ENCODE assay signal across 30 cellular contexts in the genomic region with DNA sequence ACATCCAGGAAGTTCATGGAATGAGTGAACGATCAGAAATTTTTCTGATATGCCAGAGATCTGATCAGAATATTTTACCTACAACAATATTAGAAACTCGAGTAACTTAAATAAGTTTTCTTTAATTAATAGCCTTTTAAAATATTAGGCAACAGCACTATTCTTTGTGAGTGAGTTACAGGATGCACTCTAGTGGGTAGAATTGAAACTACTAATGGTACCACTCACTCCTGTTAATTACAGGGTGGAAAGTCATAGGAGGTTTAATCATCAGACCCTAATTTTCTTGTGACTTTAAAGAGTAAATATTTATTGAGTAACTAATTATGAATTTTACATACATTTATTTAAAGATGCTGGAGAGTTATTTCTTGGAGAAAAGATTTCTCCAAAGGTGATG.
"Had no signal": no experiment of that assay in that cellular context is flagged by ENCODE, and none has a peak within 500 bp of the region (broad histone marks: within the 10 kb centered on the region; RNA-seq: fewer than 3 reads in every experiment).

No MANE protein-coding gene starts in this region.

- H3K4me3 ChIP-seq: SJCRH30 had no signal

- H3K27ac Mint-ChIP-seq: activated CD4-positive, alpha-beta memory T cell treated with anti-CD3 and anti-CD28 coated beads, Interleukin-2, amount 10 ng/mL, durations not matched to agents 7 days and 5 days; activated CD4-positive, alpha-beta T cell treated with anti-CD3 and anti-CD28 coated beads for 36 hours; activated naive CD4-positive, alpha-beta T cell treated with anti-CD3 and anti-CD28 coated beads for 36 hours; activated naive CD8-positive, alpha-beta T cell; activated T-helper 17 cell treated with anti-CD3 and anti-CD28 coated beads, Interleukin-2, amount 50 U/mL, for 72 hours had no signal

- H3K4me2 ChIP-seq: SK-N-SH had no signal

- H3K4me1 ChIP-seq: SJCRH30 had no signal

- H3K9me3 ChIP-seq: SJCRH30, SK-N-SH had no signal

- H3K9me3 Mint-ChIP-seq: activated CD4-positive, alpha-beta memory T cell treated with anti-CD3 and anti-CD28 coated beads, Interleukin-2, amount 10 ng/mL, durations not matched to agents 7 days and 5 days; activated naive CD4-positive, alpha-beta T cell treated with anti-CD3 and anti-CD28 coated beads for 36 hours; activated T-helper 17 cell treated with anti-CD3 and anti-CD28 coated beads, Interleukin-2, amount 50 U/mL, for 72 hours had no signal

- H3K4me1 Mint-ChIP-seq: activated CD4-positive, alpha-beta memory T cell treated with anti-CD3 and anti-CD28 coated beads, Interleukin-2, amount 10 ng/mL, durations not matched to agents 7 days and 5 days; activated CD4-positive, alpha-beta T cell treated with anti-CD3 and anti-CD28 coated beads for 36 hours had no signal

- DNase-seq: activated CD4-positive, alpha-beta memory T cell treated with anti-CD3 and anti-CD28 coated beads, Interleukin-2, amount 10 ng/mL, durations not matched to agents 7 days and 5 days; activated CD4-positive, alpha-beta T cell treated with anti-CD3 and anti-CD28 coated beads for 36 hours; activated CD4-positive, alpha-beta T cell treated with anti-CD3 and anti-CD28 coated beads, Interleukin-2, amount 50 U/mL, for 1 hour; activated gamma-delta T cell; activated naive CD4-positive, alpha-beta T cell treated with anti-CD3 and anti-CD28 coated beads for 36 hours; activated T-cell treated with anti-CD3 and anti-CD28 coated beads for 4 hours; activated T-cell treated with anti-CD3 and anti-CD28 coated beads, Interleukin-2, amount 50 U/mL, for 48 hours; amygdala; brain microvascular endothelial cell; cerebellar nuclear complex; KG1; MM.1S; NCI-H1105; NCI-H1436; NCI-H187; NCI-H2081; NCI-H446; NCI-H524 treated with DMSO at 0.1 percent for 48 hours; NCI-H774; NK-92 treated with Interleukin-12 subunit alpha and Interleukin-12 subunit beta, amount 100 ng/mL, for 24 hours; OCI-M1; Right ventricle myocardium superior; RPMI8226; SJCRH30; SK-N-SH; T-helper 1 cell; WERI-Rb-1 had no signal

- H3K27ac ChIP-seq: brain microvascular endothelial cell, SJCRH30, WERI-Rb-1 had no signal

- H3K9me2 ChIP-seq: SK-N-SH had no signal

- H3K4me3 Mint-ChIP-seq: activated CD4-positive, alpha-beta memory T cell treated with anti-CD3 and anti-CD28 coated beads, Interleukin-2, amount 10 ng/mL, durations not matched to agents 7 days and 5 days; activated CD4-positive, alpha-beta T cell treated with anti-CD3 and anti-CD28 coated beads for 36 hours; activated naive CD4-positive, alpha-beta T cell treated with anti-CD3 and anti-CD28 coated beads for 36 hours; activated naive CD8-positive, alpha-beta T cell; activated T-helper 17 cell treated with anti-CD3 and anti-CD28 coated beads, Interleukin-2, amount 50 U/mL, for 72 hours had no signal

- ATAC-seq: activated CD4-positive, alpha-beta T cell treated with anti-CD3 and anti-CD28 coated beads for 36 hours; activated T-helper 17 cell treated with anti-CD3 and anti-CD28 coated beads, Interleukin-2, amount 50 U/mL, for 72 hours; Panc1 had no signal

- H3K27me3 ChIP-seq: brain microvascular endothelial cell, SJCRH30 had no signal

- H3K36me3 ChIP-seq: brain microvascular endothelial cell, SJCRH30, WERI-Rb-1 had no signal

- H3K9ac ChIP-seq: SK-N-SH had no signal

- H3K36me3 Mint-ChIP-seq: activated naive CD8-positive, alpha-beta T cell had no signal
